In the genomic region with DNA sequence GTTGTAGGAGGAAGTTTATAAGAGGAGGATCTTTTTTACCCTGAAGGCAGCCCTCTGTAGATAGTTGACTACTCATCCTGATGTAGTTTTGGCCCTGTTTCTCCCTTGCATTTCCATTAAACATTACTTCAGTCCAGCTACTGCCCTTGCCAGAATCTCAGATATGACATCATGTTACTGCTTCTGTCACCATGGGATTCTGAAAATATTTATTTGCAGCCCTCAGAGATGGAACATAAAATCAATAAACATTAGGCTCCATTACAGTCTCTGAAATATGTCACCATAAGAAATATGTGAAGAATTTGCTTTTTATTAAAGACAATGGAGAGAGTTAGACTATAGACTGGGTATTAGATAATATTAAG, we compare ENCODE assay signal across 21 cellular contexts.
DNase-seq lines count a peak whose midpoint lies in the region; ATAC-seq and TF ChIP-seq lines count a peak whose summit lies in the region.
"Had no signal": no experiment of that assay in that cellular context is flagged by ENCODE, and none has a peak within 500 bp of the region (broad histone marks: within the 10 kb centered on the region; RNA-seq: fewer than 3 reads in every experiment).

No MANE protein-coding gene starts in this region.

- H3K27me3 Mint-ChIP-seq in osteocyte (ENCODE audit: unreplicated experiment): no peaks in the 10 kb centered on the region
- H3K27me3 Mint-ChIP-seq: activated CD4-positive, alpha-beta T cell treated with anti-CD3 and anti-CD28 coated beads, Interleukin-2, amount 10 ng/mL, durations not matched to agents 24 days and 14 days; activated naive CD4-positive, alpha-beta T cell treated with anti-CD3 and anti-CD28 coated beads, Interleukin-2, amount 50 U/mL, for 24 hours had no signal

- no peak for ATAC-seq in HG02981 (IDR thresholded peaks at IDR 0.05; ENCODE audit: unreplicated experiment)
- ATAC-seq: GM12878, left lung, mucosa of descending colon, Panc1 had no signal

- no peak for TF ChIP-seq CTCF in osteocyte (IDR thresholded peaks at IDR 0.05)

- H3K4me3 Mint-ChIP-seq in osteocyte (ENCODE audit: unreplicated experiment): no peak overlapping the region
- H3K4me3 Mint-ChIP-seq: activated CD4-positive, alpha-beta T cell treated with anti-CD3 and anti-CD28 coated beads, Interleukin-2, amount 10 ng/mL, durations not matched to agents 24 days and 14 days; activated naive CD4-positive, alpha-beta T cell treated with anti-CD3 and anti-CD28 coated beads, Interleukin-2, amount 50 U/mL, for 24 hours; activated T-helper 1 cell treated with anti-CD3 and anti-CD28 coated beads, Interleukin-12 subunit alpha, Interleukin-12 subunit beta, Interleukin-2, Interleukin-4 antibody, amounts not matched to agents 30 ng/mL and 10 ng/mL and 1 ng/mL, durations not matched to agents 14 hours and 24 hours and 36 hours; neural crest cell had no signal

- peaks cover 55% of the 10 kb centered on the region for H3K4me1 Mint-ChIP-seq in osteocyte (ENCODE audit: unreplicated experiment)
- H3K4me1 Mint-ChIP-seq: activated CD4-positive, alpha-beta T cell treated with anti-CD3 and anti-CD28 coated beads, Interleukin-2, amount 10 ng/mL, durations not matched to agents 24 days and 14 days; activated naive CD4-positive, alpha-beta T cell treated with anti-CD3 and anti-CD28 coated beads, Interleukin-2, amount 50 U/mL, for 24 hours had no signal

- H3K27ac Mint-ChIP-seq in osteocyte (ENCODE audit: unreplicated experiment): peak overlapping the region; percentile 89
- H3K27ac Mint-ChIP-seq: activated CD4-positive, alpha-beta T cell treated with anti-CD3 and anti-CD28 coated beads, Interleukin-2, amount 10 ng/mL, durations not matched to agents 24 days and 14 days; activated naive CD4-positive, alpha-beta T cell treated with anti-CD3 and anti-CD28 coated beads, Interleukin-2, amount 50 U/mL, for 24 hours; activated T-helper 1 cell treated with anti-CD3 and anti-CD28 coated beads, Interleukin-12 subunit alpha, Interleukin-12 subunit beta, Interleukin-2, Interleukin-4 antibody, amounts not matched to agents 30 ng/mL and 10 ng/mL and 1 ng/mL, durations not matched to agents 14 hours and 24 hours and 36 hours had no signal

- no peaks in the 10 kb centered on the region for H3K9me3 Mint-ChIP-seq in osteocyte (ENCODE audit: unreplicated experiment)
- H3K9me3 Mint-ChIP-seq: activated CD4-positive, alpha-beta T cell treated with anti-CD3 and anti-CD28 coated beads, Interleukin-2, amount 10 ng/mL, durations not matched to agents 24 days and 14 days; activated naive CD4-positive, alpha-beta T cell treated with anti-CD3 and anti-CD28 coated beads, Interleukin-2, amount 50 U/mL, for 24 hours; activated T-helper 1 cell treated with anti-CD3 and anti-CD28 coated beads, Interleukin-12 subunit alpha, Interleukin-12 subunit beta, Interleukin-2, Interleukin-4 antibody, amounts not matched to agents 30 ng/mL and 10 ng/mL and 1 ng/mL, durations not matched to agents 14 hours and 24 hours and 36 hours had no signal

- DNase-seq in GM04503 (ENCODE audit: low read depth) (peak; percentile 8), NCI-H226 (peak; percentile 28), fibroblast of peridontal ligament (ENCODE audit: extremely low read depth) (peak; percentile 54), osteocyte (ENCODE audit: extremely low spot score, unreplicated experiment) (no peak), middle frontal gyrus (ENCODE audit: extremely low spot score, low spot score) (no peak)
- DNase-seq in activated CD4-positive, alpha-beta T cell treated with anti-CD3 and anti-CD28 coated beads, Interleukin-2, amount 50 U/mL, for 1 hour: no peak
- DNase-seq: activated CD4-positive, alpha-beta T cell treated with anti-CD3 and anti-CD28 coated beads, Interleukin-2, amount 10 ng/mL, durations not matched to agents 24 days and 14 days; esophagus squamous epithelium; left lung; mucosa of descending colon; NCI-H1105 treated with DMSO at 0.1 percent for 48 hours; NCI-H2029 treated with DMSO at 0.1 percent for 48 hours; stimulated activated CD4-positive, alpha-beta T cell treated with anti-CD3 and anti-CD28 coated beads, Interleukin-4, amount 100 ng/mL, for 1 hour; stimulated activated naive CD4-positive, alpha-beta T cell; thyroid gland had no signal

- no peaks in the 10 kb centered on the region for H3K36me3 Mint-ChIP-seq in osteocyte (ENCODE audit: unreplicated experiment)
- H3K36me3 Mint-ChIP-seq: activated naive CD4-positive, alpha-beta T cell treated with anti-CD3 and anti-CD28 coated beads, Interleukin-2, amount 50 U/mL, for 24 hours had no signal

Comparison
In these comparisons a context has a peak if more than half of its experiments do, and no peak if none do; other contexts are left out.
1. DNase-seq: peak in GM04503 (single experiment), NCI-H226 (single experiment) and fibroblast of peridontal ligament (single experiment); none in osteocyte (single experiment), middle frontal gyrus (single experiment) and activated CD4-positive, alpha-beta T cell treated with anti-CD3 and anti-CD28 coated beads, Interleukin-2, amount 50 U/mL, for 1 hour (single experiment).